1 cellular context compared by ENCODE assay signal in genomic region chr11:67301951-67302516, GRCh38.
TF ChIP-seq lines count a peak whose summit lies in the region.

No MANE protein-coding gene starts in this region.

TF ChIP-seq in A549, 52 proteins besides CTCF, POLR2A, EP300 and RAD21 (continued from another document):
- TF ChIP-seq, protein P1, sequence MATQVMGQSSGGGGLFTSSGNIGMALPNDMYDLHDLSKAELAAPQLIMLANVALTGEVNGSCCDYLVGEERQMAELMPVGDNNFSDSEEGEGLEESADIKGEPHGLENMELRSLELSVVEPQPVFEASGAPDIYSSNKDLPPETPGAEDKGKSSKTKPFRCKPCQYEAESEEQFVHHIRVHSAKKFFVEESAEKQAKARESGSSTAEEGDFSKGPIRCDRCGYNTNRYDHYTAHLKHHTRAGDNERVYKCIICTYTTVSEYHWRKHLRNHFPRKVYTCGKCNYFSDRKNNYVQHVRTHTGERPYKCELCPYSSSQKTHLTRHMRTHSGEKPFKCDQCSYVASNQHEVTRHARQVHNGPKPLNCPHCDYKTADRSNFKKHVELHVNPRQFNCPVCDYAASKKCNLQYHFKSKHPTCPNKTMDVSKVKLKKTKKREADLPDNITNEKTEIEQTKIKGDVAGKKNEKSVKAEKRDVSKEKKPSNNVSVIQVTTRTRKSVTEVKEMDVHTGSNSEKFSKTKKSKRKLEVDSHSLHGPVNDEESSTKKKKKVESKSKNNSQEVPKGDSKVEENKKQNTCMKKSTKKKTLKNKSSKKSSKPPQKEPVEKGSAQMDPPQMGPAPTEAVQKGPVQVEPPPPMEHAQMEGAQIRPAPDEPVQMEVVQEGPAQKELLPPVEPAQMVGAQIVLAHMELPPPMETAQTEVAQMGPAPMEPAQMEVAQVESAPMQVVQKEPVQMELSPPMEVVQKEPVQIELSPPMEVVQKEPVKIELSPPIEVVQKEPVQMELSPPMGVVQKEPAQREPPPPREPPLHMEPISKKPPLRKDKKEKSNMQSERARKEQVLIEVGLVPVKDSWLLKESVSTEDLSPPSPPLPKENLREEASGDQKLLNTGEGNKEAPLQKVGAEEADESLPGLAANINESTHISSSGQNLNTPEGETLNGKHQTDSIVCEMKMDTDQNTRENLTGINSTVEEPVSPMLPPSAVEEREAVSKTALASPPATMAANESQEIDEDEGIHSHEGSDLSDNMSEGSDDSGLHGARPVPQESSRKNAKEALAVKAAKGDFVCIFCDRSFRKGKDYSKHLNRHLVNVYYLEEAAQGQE (IDR thresholded peaks at IDR 0.05), result no peak
- TF ChIP-seq KDM1A (IDR thresholded peaks at IDR 0.05; ENCODE audit: low read depth) (no peak), E2F6 (IDR thresholded peaks at IDR 0.05; ENCODE audit: borderline replicate concordance, low read depth) (no peak)
